13 cellular contexts compared by ENCODE assay signal in the genomic region with DNA sequence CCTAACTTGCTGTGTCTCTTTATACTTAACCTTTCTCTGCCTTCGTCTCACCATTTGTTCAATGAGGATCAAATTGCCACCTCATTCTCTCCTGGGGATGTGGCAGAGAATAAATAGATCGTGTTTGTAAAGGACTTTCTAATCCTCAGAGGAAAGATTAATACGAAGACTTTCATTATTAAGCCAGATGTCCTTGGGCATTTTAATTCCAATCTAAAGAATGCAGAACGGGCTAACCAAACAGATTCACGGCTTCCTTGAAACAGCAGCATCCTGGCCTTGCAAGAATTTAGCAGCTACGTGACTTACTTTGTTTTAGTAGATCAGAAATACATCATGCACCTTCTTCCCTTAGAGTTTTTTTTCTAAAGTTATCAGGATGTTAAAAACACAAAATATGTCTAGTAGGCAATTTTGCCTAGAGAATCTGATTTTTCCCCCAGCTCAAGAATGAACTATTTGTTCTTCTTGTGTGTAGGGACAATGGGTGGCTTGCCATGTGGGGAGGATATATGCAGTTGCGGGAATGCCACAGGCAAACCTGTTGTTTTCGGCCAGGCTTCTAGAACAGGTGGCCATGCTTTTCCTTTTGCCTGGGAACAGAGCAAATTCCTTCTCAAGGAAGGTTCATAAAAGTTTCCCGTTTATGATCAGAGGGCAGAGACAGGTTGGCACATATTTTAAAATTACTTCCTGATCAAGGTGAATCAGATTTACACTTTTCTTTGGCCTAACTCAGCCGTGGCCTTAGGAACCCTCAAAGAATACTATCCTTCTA. TPM values are rescaled to one million over a fixed set of nuclear protein-coding genes. Genes with fewer than 3 reads are reported as not detected.
DNase-seq lines count a peak whose midpoint lies in the region; ATAC-seq, FAIRE-seq and TF ChIP-seq lines count a peak whose summit lies in the region.
"Had no signal": no experiment of that assay in that cellular context is flagged by ENCODE, and none has a peak within 500 bp of the region (broad histone marks: within the 10 kb centered on the region; RNA-seq: fewer than 3 reads in every experiment).

No MANE protein-coding gene starts in this region.

- H3K9me3 ChIP-seq in GM23248 (ENCODE audit: low read depth) (no peaks in the 10 kb centered on the region), PC-9 (ENCODE audit: insufficient read depth, low read depth) (no peaks in the 10 kb centered on the region), esophagus muscularis mucosa (no peaks in the 10 kb centered on the region), neuronal stem cell (replicated peaks in 1 of 2; ENCODE audit: control insufficient read depth in 2 of 2, insufficient read depth in 1 of 2, low read depth in 1 of 2, low read length in 2 of 2) (no peaks in the 10 kb centered on the region), HepG2 (ENCODE audit: low read length) (no peaks in the 10 kb centered on the region)
- H3K9me3 ChIP-seq: neutrophil, thoracic aorta had no signal

- H2AFZ ChIP-seq in GM23248 (no peak overlapping the region), PC-9 (peak overlapping the region; percentile 61), neuronal stem cell (ENCODE audit: low read length) (no peak overlapping the region), HepG2 (ENCODE audit: low read length) (no peak overlapping the region)

- H2BK5ac ChIP-seq in neuronal stem cell (ENCODE audit: low read length) = no peak overlapping the region

- POLR2A ChIA-PET in PC-9 (lab: Charles Lee; ENCODE audit: unreplicated experiment) (interaction anchor here (0.6 to 0.8 kb wide), 3 partner anchors 28 to 449 kb away, joined by 3 to 13 read pairs (median 4); no protein-coding TSS in a partner anchor), HepG2 (lab: Yijun Ruan, JAX) (no interaction called here)

- no peaks in the 10 kb centered on the region for H3K27me3 ChIP-seq in GM23248 (replicated peaks; ENCODE audit: insufficient read depth)
- H3K27me3 ChIP-seq in PC-9 (ENCODE audit: insufficient read depth, low read depth) = no peaks in the 10 kb centered on the region
- H3K27me3 ChIP-seq in esophagus muscularis mucosa = no peaks in the 10 kb centered on the region
- no peaks in the 10 kb centered on the region for H3K27me3 ChIP-seq in neuronal stem cell (ENCODE audit: control insufficient read depth in 3 of 3, insufficient read depth in 3 of 3, low read depth in 1 of 3, low read length in 3 of 3)
- no peaks in the 10 kb centered on the region for H3K27me3 ChIP-seq in HepG2 (ENCODE audit: control insufficient read depth in 1 of 2, insufficient read depth in 2 of 2, low read length in 2 of 2)

- TF ChIP-seq POLR2A in esophagus muscularis mucosa (IDR thresholded peaks at IDR 0.05; ENCODE audit: low read depth) (no peak), HepG2 (IDR thresholded peaks at IDR 0.05; ENCODE audit: insufficient read depth in 1 of 2, low read depth in 2 of 2, low read length in 2 of 2) (no peak)

- CTCF ChIA-PET in PC-9 (lab: Charles Lee) (no interaction called here), HepG2 (lab: Yijun Ruan, JAX; ENCODE audit: low intra/inter-chr PET ratio, low total read pairs) (no interaction called here)

- no peak overlapping the region for H3K14ac ChIP-seq in neuronal stem cell (ENCODE audit: low read length)

- no peak overlapping the region for H3K23ac ChIP-seq in neuronal stem cell (ENCODE audit: low read depth, low read length, poor library complexity)

- TF ChIP-seq CTCF in PC-9 (conservative IDR thresholded peaks at IDR 0.05) = no peak
- no peak for TF ChIP-seq CTCF in esophagus muscularis mucosa (IDR thresholded peaks at IDR 0.05)
- TF ChIP-seq CTCF in HepG2 (CRISPR knock-in tag; IDR thresholded peaks at IDR 0.05) = no peak

- TF ChIP-seq EP300 in esophagus muscularis mucosa (IDR thresholded peaks at IDR 0.05) = no peak
- no peak for TF ChIP-seq EP300 in HepG2 (IDR thresholded peaks at IDR 0.05; ENCODE audit: low read depth in 2 of 2, low read length in 2 of 2)
- TF ChIP-seq EP300 in HepG2 (CRISPR knock-in tag; IDR thresholded peaks at IDR 0.05; ENCODE audit: borderline replicate concordance) = no peak

- intact Hi-C loops in PC-9 (cut with micrococcal nuclease; ENCODE audit: unreplicated experiment) (loop anchor here (1.0 to 10.0 kb wide), 4 partner anchors 38 to 365 kb away; no protein-coding TSS in a partner anchor), esophagus muscularis mucosa (cut with DNase I) (loop anchor here (5.0 kb wide), 1 partner anchor 485 kb away; no protein-coding TSS in a partner anchor), HepG2 (cut with micrococcal nuclease; ENCODE audit: unreplicated experiment) (no loop called here)

- BruUV-seq in PC-9 (replicated peaks; lab: Mats Ljungman, UMichigan) (no TSS peak), HepG2 (replicated peaks; lab: Mats Ljungman, UMichigan) (no TSS peak)

- H4K91ac ChIP-seq in neuronal stem cell (ENCODE audit: low read depth, low read length, poor library complexity) = no peak overlapping the region

- peaks cover 4% of the 10 kb centered on the region; the same call in 1 of the 2 replicates for H3F3A ChIP-seq in GM23248 (ENCODE audit: insufficient read depth)
- H3F3A ChIP-seq in PC-9 (ENCODE audit: insufficient read depth, low read depth) = peaks cover 34% of the 10 kb centered on the region

- no peak overlapping the region for H3K18ac ChIP-seq in neuronal stem cell (ENCODE audit: low read length)

- no peak overlapping the region for H2BK12ac ChIP-seq in neuronal stem cell (ENCODE audit: low read length)

- peaks cover 3% of the 10 kb centered on the region for H3K79me1 ChIP-seq in neuronal stem cell (ENCODE audit: low read depth, low read length)

- in situ Hi-C loops in GM23248 (cut with MboI) (loop anchor here (25.0 kb wide), 1 partner anchor 405 kb away; no protein-coding TSS in a partner anchor), HepG2 (cut with HindIII; ENCODE audit: extremely low pct_ligation_motif_present, low pct_unique_long_range_greater_than_20kb) (no loop called here)

- no peaks in the 10 kb centered on the region for H3K9me2 ChIP-seq in GM23248 (ENCODE audit: insufficient read depth)
- no peaks in the 10 kb centered on the region for H3K9me2 ChIP-seq in PC-9 (ENCODE audit: insufficient read depth)

- H4K20me1 ChIP-seq in GM23248 (ENCODE audit: insufficient read depth) = no peaks in the 10 kb centered on the region
- no peaks in the 10 kb centered on the region for H4K20me1 ChIP-seq in PC-9 (ENCODE audit: insufficient read depth)
- no peaks in the 10 kb centered on the region for H4K20me1 ChIP-seq in HepG2 (ENCODE audit: insufficient read depth, low read length)

- no peak for TF ChIP-seq RAD21 in HepG2 (CRISPR knock-in tag; IDR thresholded peaks at IDR 0.05)

- H4K8ac ChIP-seq in neuronal stem cell (ENCODE audit: low read depth, low read length) = no peak overlapping the region

- H3K9ac ChIP-seq in GM23248 = peak overlapping the region; percentile 42
- no peak overlapping the region for H3K9ac ChIP-seq in neuronal stem cell (ENCODE audit: low read depth, low read length, poor library complexity)
- H3K9ac ChIP-seq in HepG2 (ENCODE audit: insufficient read depth, low read depth, low read length) = no peak overlapping the region

- 25 to 27% methylated on average over 10 of the region's 10 CpGs for WGBS in GM23248 (ENCODE audit: low coverage in 1 of 2, low lambda C conversion rate in 2 of 2, missing lambda C conversion rate in 2 of 2), 2 experiments
- 60% methylated on average over 10 of the region's 10 CpGs for WGBS in esophagus muscularis mucosa
- no CpG with 5 or more reads among the region's 10 CpGs for WGBS in neuronal stem cell (ENCODE audit: extremely low coverage in 2 of 2, insufficient read length in 2 of 2, insufficient replicate concordance in 1 of 2), 2 donors
- WGBS in HepG2 (ENCODE audit: low lambda C conversion rate) = no CpG with 5 or more reads among the region's 10 CpGs

- H2BK15ac ChIP-seq in neuronal stem cell (ENCODE audit: low read length) = no peak overlapping the region

- ATAC-seq in HepG2 (no peak), HG02852 (IDR thresholded peaks at IDR 0.05; ENCODE audit: unreplicated experiment) (no peak)

- H3K36me3 ChIP-seq in GM23248 (ENCODE audit: low read depth) = no peaks in the 10 kb centered on the region
- no peaks in the 10 kb centered on the region for H3K36me3 ChIP-seq in PC-9 (ENCODE audit: low read depth)
- no peaks in the 10 kb centered on the region for H3K36me3 ChIP-seq in esophagus muscularis mucosa
- peaks cover 0 to 8% of the 10 kb centered on the region in 2 donors for H3K36me3 ChIP-seq in neuronal stem cell (replicated peaks in 1 of 2; ENCODE audit: control insufficient read depth in 2 of 2, insufficient read depth in 2 of 2, low read length in 2 of 2)
- no peaks in the 10 kb centered on the region for H3K36me3 ChIP-seq in HepG2 (replicated peaks in 1 of 2; ENCODE audit: control insufficient read depth in 1 of 2, insufficient read depth in 2 of 2, low read length in 2 of 2)
- H3K36me3 ChIP-seq: neutrophil, thoracic aorta had no signal

- H3K4me1 ChIP-seq in GM23248 (ENCODE audit: insufficient read depth) (peaks cover 34% of the 10 kb centered on the region), PC-9 (replicated peaks; ENCODE audit: insufficient read depth) (peaks cover 41% of the 10 kb centered on the region), esophagus muscularis mucosa (peaks cover 0 to 29% (median 18%) of the 10 kb centered on the region in 4 donors), neuronal stem cell (ENCODE audit: control insufficient read depth in 2 of 2, insufficient read depth in 1 of 2, low read depth in 1 of 2, low read length in 2 of 2) (peaks cover 9 to 20% of the 10 kb centered on the region in 2 donors), HepG2 (ENCODE audit: insufficient read depth, low read length) (no peaks in the 10 kb centered on the region)

- no peak overlapping the region for H3K4ac ChIP-seq in neuronal stem cell (ENCODE audit: low read length)

- H2BK120ac ChIP-seq in neuronal stem cell (ENCODE audit: low read depth, low read length) = no peak overlapping the region

- H3K4me3 ChIP-seq in GM23248 = peak overlapping the region; percentile 89
- H3K4me3 ChIP-seq in PC-9 = peak overlapping the region; percentile 63
- peak overlapping the region in 3 of 4 donors; percentile 60 to 73 (median 63) for H3K4me3 ChIP-seq in esophagus muscularis mucosa
- peak overlapping the region in 1 of 2 donors; percentile 61 for H3K4me3 ChIP-seq in neuronal stem cell (ENCODE audit: low read length in 2 of 2)
- H3K4me3 ChIP-seq in HepG2 (replicated peaks in 1 of 3; ENCODE audit: insufficient read depth in 1 of 3, low read depth in 2 of 3, low read length in 3 of 3) = no peak overlapping the region

- H3K27ac ChIP-seq in GM23248 = peak overlapping the region; percentile 48
- peak overlapping the region; percentile 91 for H3K27ac ChIP-seq in PC-9
- H3K27ac ChIP-seq in esophagus muscularis mucosa (replicated peaks in 1 of 4) = peak overlapping the region in 1 of 4 donors; percentile 14
- peak overlapping the region; percentile 22 for H3K27ac ChIP-seq in neuronal stem cell (replicated peaks; ENCODE audit: low read length)
- no peak overlapping the region for H3K27ac ChIP-seq in HepG2 (ENCODE audit: extremely low read length, insufficient read depth, low read length)
- H3K27ac ChIP-seq: neutrophil, thoracic aorta had no signal

- DNase-seq in GM23248 (no peak), PC-9 (peak in 1 of 2 experiments; percentile 86), esophagus muscularis mucosa (ENCODE audit: extremely low spot score) (no peak), neuronal stem cell (ENCODE audit: low spot score) (no peak), AML-193 (lab: John Stamatoyannopoulos, UW) (no peak), NCI-H2081 (lab: John Stamatoyannopoulos, UW) (no peak), HepG2 (ENCODE audit: low spot score) (no peak)
- DNase-seq: activated CD4-positive, alpha-beta T cell treated with anti-CD3 and anti-CD28 coated beads, Interleukin-2, amount 50 U/mL, for 1 hour; NCI-H2227 treated with DMSO at 0.1 percent for 48 hours had no signal

- H2AK5ac ChIP-seq in neuronal stem cell (ENCODE audit: low read depth, low read length) = no peak overlapping the region

- FAIRE-seq in HepG2 (lab: Jason Lieb, UNC) = no peak
- FAIRE-seq: D721Med had no signal

- peak overlapping the region; percentile 71 for H3K4me2 ChIP-seq in GM23248 (ENCODE audit: unreplicated experiment)
- H3K4me2 ChIP-seq in PC-9 = peak overlapping the region; percentile 96
- H3K4me2 ChIP-seq in neuronal stem cell (ENCODE audit: insufficient read depth, low read length, poor library complexity, severe bottlenecking) = no peak overlapping the region
- H3K4me2 ChIP-seq in HepG2 (ENCODE audit: low read depth, low read length) = no peak overlapping the region

- H3K79me2 ChIP-seq in GM23248 (ENCODE audit: insufficient read depth) (peaks cover 53% of the 10 kb centered on the region), PC-9 (ENCODE audit: low read depth) (peaks cover 73% of the 10 kb centered on the region), HepG2 (ENCODE audit: insufficient read depth, low read length) (no peaks in the 10 kb centered on the region)

RNA-seq across cellular contexts. Expression of a gene that starts 3.0 kb away (rescaled TPM):
- 5.1 and 5.6 TPM in 2 replicates for total RNA-seq in GM23248 (2014; rRNA removed; shearing (Covaris generic))
- 5.9 and 6.5 TPM in 2 replicates for polyA plus RNA-seq in GM23248 (2016; fragmentation: Nextera tagmentation; extraction: Ambion mirVana)
- total RNA-seq in PC-9 (2021) = 57.0 and 79.5 TPM in 2 replicates
- total RNA-seq in esophagus muscularis mucosa = 10 to 100 TPM; 11.2 to 22.0 (median 16.2) TPM
- polyA plus RNA-seq in neuronal stem cell (2013, experiment 1 of 2) = 10.8 TPM
- polyA plus RNA-seq in neuronal stem cell (2013, experiment 2 of 2) = 10.9 TPM
- total RNA-seq in HepG2 (2016; rRNA removed; fragmentation: Illumina TruSeq; extraction: Trizol) = 0.86 and 1.2 TPM in 2 replicates
- 1.5 TPM in 2 replicates for total RNA-seq in HepG2 (2016; cell fraction: cytosol; rRNA removed; fragmentation: Illumina TruSeq; extraction: Trizol; ENCODE audit: low read depth)
- total RNA-seq in HepG2 (2016; cell fraction: insoluble cytoplasmic fraction; rRNA removed; fragmentation: Illumina TruSeq; extraction: Trizol) = 1.00 and 1.2 TPM in 2 replicates
- total RNA-seq in HepG2 (2016; cell fraction: membrane; rRNA removed; fragmentation: Illumina TruSeq; extraction: Trizol) = 1.4 and 1.7 TPM in 2 replicates
- total RNA-seq in HepG2 (2016; cell fraction: nucleus; rRNA removed; fragmentation: Illumina TruSeq; extraction: Trizol) = 1.4 TPM in 2 replicates
- 1.1 and 1.2 TPM in 2 replicates for polyA plus RNA-seq in HepG2 (2011; rRNA removed)
- 0.85 and 1.0 TPM in 2 replicates for polyA plus RNA-seq in HepG2 (2011; cell fraction: cytosol; rRNA removed)
- 2.2 and 2.4 TPM in 2 replicates for polyA plus RNA-seq in HepG2 (2011; cell fraction: nucleus; rRNA removed)
- 1.1 and 1.6 TPM in 2 replicates for polyA plus RNA-seq in HepG2 (2012)
- polyA plus RNA-seq in HepG2 (2016; cell fraction: cytosol; fragmentation: Illumina TruSeq; extraction: Trizol; ENCODE audit: low read depth) = 0.11 and 0.16 TPM in 2 replicates
- polyA plus RNA-seq in HepG2 (2016; cell fraction: insoluble cytoplasmic fraction; fragmentation: Illumina TruSeq; extraction: Trizol; ENCODE audit: low read depth) = 0.65 and 0.91 TPM in 2 replicates
- polyA plus RNA-seq in HepG2 (2016; cell fraction: membrane; fragmentation: Illumina TruSeq; extraction: Trizol; ENCODE audit: low read depth) = 0.37 and 0.44 TPM in 2 replicates
- 1.5 and 2.3 TPM in 2 replicates for polyA plus RNA-seq in HepG2 (2016; cell fraction: nucleus; fragmentation: Illumina TruSeq; extraction: Trizol; ENCODE audit: insufficient read depth, low read depth)
- 9.5 and 48.9 TPM in 2 replicates for polyA minus RNA-seq in HepG2 (2011; rRNA and poly(A)+ RNA removed; ENCODE audit: low replicate concordance)
- polyA minus RNA-seq in HepG2 (2011; cell fraction: cytosol; rRNA and poly(A)+ RNA removed) = 1.5 and 1.6 TPM in 2 replicates
- 2.5 and 2.6 TPM in 2 replicates for polyA minus RNA-seq in HepG2 (2011; cell fraction: nucleus; rRNA and poly(A)+ RNA removed)

Comparison
In these comparisons a context has a peak if more than half of its experiments do, and no peak if none do; other contexts are left out.
1. H3K4me2 ChIP-seq: peak in GM23248 (single experiment) and PC-9 (single experiment); none in neuronal stem cell (single experiment) and HepG2 (single experiment).
2. H3K4me3 ChIP-seq: peak in GM23248 (single experiment), PC-9 (single experiment) and esophagus muscularis mucosa (3 of 4); none in HepG2 (0 of 3).